6 cellular contexts compared by ENCODE assay signal in genomic region chr10:78584666-78585065, GRCh38.
"Had no signal": no experiment of that assay in that cellular context is flagged by ENCODE, and none has a peak within 500 bp of the region (broad histone marks: within the 10 kb centered on the region; RNA-seq: fewer than 3 reads in every experiment).

No MANE protein-coding gene starts in this region.

- DNase-seq: activated CD4-positive, alpha-beta T cell treated with anti-CD3 and anti-CD28 coated beads, Interleukin-2, amount 50 U/mL, for 48 hours; activated CD4-positive, CD25-positive, alpha-beta regulatory T cell treated with anti-CD3 and anti-CD28 coated beads, Interleukin-2, amount 50 U/mL, for 72 hours; activated T-cell treated with anti-CD3 and anti-CD28 coated beads, Interleukin-2, amount 50 U/mL, for 48 hours; aorta; substantia nigra had no signal

- ATAC-seq: natural killer cell treated with Interleukin-12 subunit alpha and Interleukin-12 subunit beta and Interleukin-15 and Interleukin-18, amount 100 ng/mL, for 72 hours had no signal
